ENCODE assay signal across 13 cellular contexts in the genomic region with DNA sequence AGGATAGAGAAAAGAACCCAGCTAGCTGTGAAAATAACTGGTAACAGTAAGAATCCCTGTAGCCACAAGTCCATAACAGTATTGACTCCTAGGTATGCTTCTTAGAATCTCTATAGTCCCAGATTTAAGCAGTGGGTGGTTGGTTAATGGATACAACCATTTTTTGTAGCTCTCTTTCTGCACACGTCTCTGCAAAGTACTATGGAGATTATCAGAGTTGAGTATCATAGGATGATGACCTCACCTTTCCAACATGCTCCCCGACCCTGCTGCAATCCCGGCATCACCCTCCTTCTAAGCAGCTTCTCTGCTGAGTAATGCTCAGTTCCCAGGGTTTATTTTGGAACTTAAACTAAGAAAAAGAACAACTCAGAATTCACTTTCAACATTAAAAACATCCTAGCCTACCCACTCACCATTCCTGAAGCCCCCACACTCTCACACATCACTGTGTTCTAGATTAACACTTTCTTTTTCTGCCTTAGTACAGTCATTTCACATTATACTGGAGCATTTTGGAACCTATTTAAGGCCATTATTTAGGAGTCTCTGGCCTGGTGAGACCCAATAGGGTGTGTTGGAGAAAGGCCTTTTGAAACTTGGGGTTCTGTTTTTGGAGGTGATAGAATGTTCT. TPM values are rescaled to one million over a fixed set of nuclear protein-coding genes. Genes with fewer than 3 reads are reported as not detected.
DNase-seq lines count a peak whose midpoint lies in the region; ATAC-seq, FAIRE-seq and TF ChIP-seq lines count a peak whose summit lies in the region.
"Had no signal": no experiment of that assay in that cellular context is flagged by ENCODE, and none has a peak within 500 bp of the region (broad histone marks: within the 10 kb centered on the region; RNA-seq: fewer than 3 reads in every experiment).

No MANE protein-coding gene starts in this region.

- H3K9me3 Mint-ChIP-seq in effector memory CD8-positive, alpha-beta T cell = no peaks in the 10 kb centered on the region
- H3K9me3 Mint-ChIP-seq: activated B cell treated with CpG ODN at 0.5 μM for 24 hours had no signal

- no peak for FAIRE-seq in H54 (lab: Jason Lieb, UNC)
- no peak for FAIRE-seq in GM12891 (lab: Jason Lieb, UNC)

- H3K14ac ChIP-seq in mesenchymal stem cell (ENCODE audit: low read length in 2 of 2) = no peak overlapping the region

- no peak overlapping the region for H2AK5ac ChIP-seq in mesenchymal stem cell (ENCODE audit: low read length, severe bottlenecking)

- peak overlapping the region; percentile 48 for H3K4me2 ChIP-seq in mesenchymal stem cell (ENCODE audit: low read length, poor library complexity, severe bottlenecking)

- H3K36me3 ChIP-seq in mesenchymal stem cell (ENCODE audit: control insufficient read depth in 1 of 2, insufficient read depth in 2 of 2, low read depth in 1 of 2, low read length in 2 of 2) = peaks cover 11 to 16% of the 10 kb centered on the region in 2 experiments

- H3K23ac ChIP-seq in mesenchymal stem cell (ENCODE audit: low read length in 2 of 2) = no peak overlapping the region

- peaks cover 23 to 25% of the 10 kb centered on the region in 2 donors for H3K4me1 Mint-ChIP-seq in effector memory CD8-positive, alpha-beta T cell (ENCODE audit: low read depth in 2 of 2)

- no peaks in the 10 kb centered on the region for H3K9me3 ChIP-seq in mesenchymal stem cell (ENCODE audit: control insufficient read depth, low read length)

- DNase-seq in ACHN (peak; percentile 30), H54 (ENCODE audit: insufficient read length, low spot score) (peak; percentile 94), astrocyte of the hippocampus (ENCODE audit: low read depth, low spot score) (peak; percentile 80), mesenchymal stem cell (peak; percentile 90), GM12891 (ENCODE audit: insufficient read length, low spot score) (no peak), cerebellum (ENCODE audit: low spot score) (no peak)
- DNase-seq in effector memory CD8-positive, alpha-beta T cell = no peak
- DNase-seq: activated B cell treated with CpG ODN at 0.5 μM for 24 hours; DMS79; NK-92 treated with Interleukin-12 subunit alpha and Interleukin-12 subunit beta, amount 100 ng/mL, for 24 hours; substantia nigra had no signal

- H3K4ac ChIP-seq in mesenchymal stem cell (ENCODE audit: low read depth in 1 of 2, low read length in 2 of 2) = no peak overlapping the region

- no peak overlapping the region for H2BK15ac ChIP-seq in mesenchymal stem cell (ENCODE audit: low read depth, poor library complexity, severe bottlenecking)

- no peak for ATAC-seq in effector memory CD8-positive, alpha-beta T cell (replicated peaks)
- ATAC-seq in HG02840 (IDR thresholded peaks at IDR 0.05; ENCODE audit: low FRiP score, unreplicated experiment) = no peak

- no peak overlapping the region for H4K8ac ChIP-seq in mesenchymal stem cell (ENCODE audit: low read length)

- in situ Hi-C loops in ACHN (cut with HindIII; ENCODE audit: low pct_ligation_motif_present, low pct_unique_long_range_greater_than_20kb, low sequenced_read_pairs) = no loop called here

- H3K4me1 ChIP-seq in mesenchymal stem cell (ENCODE audit: control insufficient read depth, insufficient read depth, low read depth, low read length) = peaks cover 5% of the 10 kb centered on the region

- no peak overlapping the region for H2BK5ac ChIP-seq in mesenchymal stem cell (ENCODE audit: low read depth, low read length, poor library complexity, severe bottlenecking)

- no peak overlapping the region for H4K91ac ChIP-seq in mesenchymal stem cell (ENCODE audit: low read length)

- H2AFZ ChIP-seq in mesenchymal stem cell (ENCODE audit: low read depth, low read length) = no peak overlapping the region

- peak overlapping the region in 1 of 2 experiments; percentile 39 for H3K18ac ChIP-seq in mesenchymal stem cell (ENCODE audit: low read depth in 1 of 2, low read length in 2 of 2)

- H3K4me3 Mint-ChIP-seq in effector memory CD8-positive, alpha-beta T cell = no peak overlapping the region
- H3K4me3 Mint-ChIP-seq: activated B cell treated with CpG ODN at 0.5 μM for 24 hours had no signal

- H3K4me3 ChIP-seq in mesenchymal stem cell (ENCODE audit: insufficient read depth in 1 of 2, low read depth in 1 of 2, low read length in 2 of 2) = peak overlapping the region in 1 of 2 experiments; percentile 40
- H3K4me3 ChIP-seq: skin epidermis had no signal

- H3K36me3 Mint-ChIP-seq in effector memory CD8-positive, alpha-beta T cell (ENCODE audit: insufficient read depth) = peaks cover 21% of the 10 kb centered on the region

- TF ChIP-seq POLR2A in H54 (IDR thresholded peaks at IDR 0.05; ENCODE audit: low read depth, low read length) (no peak), GM12891 (IDR thresholded peaks at IDR 0.05; ENCODE audit: low read depth, low read length) (no peak)

- no peaks in the 10 kb centered on the region for H3K27me3 ChIP-seq in mesenchymal stem cell (ENCODE audit: control insufficient read depth in 1 of 2, insufficient read depth in 1 of 2, low read length in 2 of 2)

- H3K27ac Mint-ChIP-seq in effector memory CD8-positive, alpha-beta T cell = no peak overlapping the region
- H3K27ac Mint-ChIP-seq: activated B cell treated with CpG ODN at 0.5 μM for 24 hours had no signal

- 0% methylated on average over 3 of the region's 3 CpGs for WGBS in mesenchymal stem cell

- no peak overlapping the region for H2BK120ac ChIP-seq in mesenchymal stem cell (ENCODE audit: low read depth, low read length)

- H3K27ac ChIP-seq in mesenchymal stem cell (ENCODE audit: low read length, poor library complexity, severe bottlenecking) = peak overlapping the region; percentile 90

- peaks cover 4% of the 10 kb centered on the region for H3K79me1 ChIP-seq in mesenchymal stem cell (replicated peaks; ENCODE audit: low read length, poor library complexity, severe bottlenecking)

- H2BK12ac ChIP-seq in mesenchymal stem cell (ENCODE audit: low read length in 2 of 2) = no peak overlapping the region

- no peaks in the 10 kb centered on the region for H3K27me3 Mint-ChIP-seq in effector memory CD8-positive, alpha-beta T cell
- H3K27me3 Mint-ChIP-seq: activated B cell treated with CpG ODN at 0.5 μM for 24 hours had no signal

- peak overlapping the region; percentile 94 for H3K9ac ChIP-seq in mesenchymal stem cell (ENCODE audit: low read length)

TF ChIP-seq in GM12891, 5 proteins besides CTCF, POLR2A, EP300 and RAD21:
- TF ChIP-seq TAF1 (IDR thresholded peaks at IDR 0.05; ENCODE audit: low read depth, low read length) (no peak), POU2F2 (IDR thresholded peaks at IDR 0.05; ENCODE audit: low read depth, low read length) (no peak), POLR2AphosphoS5 (IDR thresholded peaks at IDR 0.05; ENCODE audit: low read depth, low read length) (no peak), SPI1 (IDR thresholded peaks at IDR 0.05; ENCODE audit: low read depth, low read length) (no peak), PAX5 (IDR thresholded peaks at IDR 0.05; ENCODE audit: insufficient read depth, low read length, severe bottlenecking) (no peak)

RNA-seq across cellular contexts. Expression of a gene that starts 2.7 kb away (rescaled TPM):
- polyA plus RNA-seq in mesenchymal stem cell (2013, experiment 1 of 2) = 46.8 TPM
- polyA plus RNA-seq in mesenchymal stem cell (2013, experiment 2 of 2) = 46.4 TPM
- 4.5 TPM for polyA plus RNA-seq in GM12891 (2012; ENCODE audit: low read depth, missing spikeins)
- 53.8 TPM for total RNA-seq in cerebellum

RNA-seq across cellular contexts. Expression of a gene that starts 3.4 kb away (rescaled TPM):
- polyA plus RNA-seq in mesenchymal stem cell (2013, experiment 1 of 2) = 60.1 TPM
- 59.9 TPM for polyA plus RNA-seq in mesenchymal stem cell (2013, experiment 2 of 2)
- polyA plus RNA-seq in GM12891 (2012; ENCODE audit: low read depth, missing spikeins) = 51.2 TPM
- 34.9 TPM for total RNA-seq in cerebellum

RNA-seq across cellular contexts. Expression of a gene that starts 7.7 kb away (rescaled TPM):
- 5.4 TPM for polyA plus RNA-seq in mesenchymal stem cell (2013, experiment 1 of 2)
- 4.4 TPM for polyA plus RNA-seq in mesenchymal stem cell (2013, experiment 2 of 2)
- polyA plus RNA-seq in GM12891 (2012; ENCODE audit: low read depth, missing spikeins) = 3.6 TPM
- 8.3 TPM for total RNA-seq in cerebellum

RNA-seq across cellular contexts. Expression of a gene that starts 15.3 kb away (rescaled TPM):
- polyA plus RNA-seq in mesenchymal stem cell (2013, experiment 1 of 2) = 3.3 TPM
- polyA plus RNA-seq in mesenchymal stem cell (2013, experiment 2 of 2) = 3.3 TPM
- polyA plus RNA-seq in GM12891 (2012; ENCODE audit: low read depth, missing spikeins) = 1.2 TPM
- total RNA-seq in cerebellum = 2.9 TPM

RNA-seq across cellular contexts. Expression of a gene that starts 26.5 kb away (rescaled TPM):
- 0.12 TPM for polyA plus RNA-seq in mesenchymal stem cell (2013, experiment 1 of 2)
- 0.12 TPM for polyA plus RNA-seq in mesenchymal stem cell (2013, experiment 2 of 2)
- polyA plus RNA-seq in GM12891 (2012; ENCODE audit: low read depth, missing spikeins) = 0.31 TPM
- 0.54 TPM for total RNA-seq in cerebellum

Comparison
In these comparisons a context has a peak if more than half of its experiments do, and no peak if none do; other contexts are left out.
1. DNase-seq: peak in ACHN (single experiment), H54 (single experiment), astrocyte of the hippocampus (single experiment) and mesenchymal stem cell (single experiment); none in GM12891 (single experiment), cerebellum (single experiment) and effector memory CD8-positive, alpha-beta T cell (0 of 3).